Comparison of ENCODE assay signal across 1 cellular context in the genomic region with DNA sequence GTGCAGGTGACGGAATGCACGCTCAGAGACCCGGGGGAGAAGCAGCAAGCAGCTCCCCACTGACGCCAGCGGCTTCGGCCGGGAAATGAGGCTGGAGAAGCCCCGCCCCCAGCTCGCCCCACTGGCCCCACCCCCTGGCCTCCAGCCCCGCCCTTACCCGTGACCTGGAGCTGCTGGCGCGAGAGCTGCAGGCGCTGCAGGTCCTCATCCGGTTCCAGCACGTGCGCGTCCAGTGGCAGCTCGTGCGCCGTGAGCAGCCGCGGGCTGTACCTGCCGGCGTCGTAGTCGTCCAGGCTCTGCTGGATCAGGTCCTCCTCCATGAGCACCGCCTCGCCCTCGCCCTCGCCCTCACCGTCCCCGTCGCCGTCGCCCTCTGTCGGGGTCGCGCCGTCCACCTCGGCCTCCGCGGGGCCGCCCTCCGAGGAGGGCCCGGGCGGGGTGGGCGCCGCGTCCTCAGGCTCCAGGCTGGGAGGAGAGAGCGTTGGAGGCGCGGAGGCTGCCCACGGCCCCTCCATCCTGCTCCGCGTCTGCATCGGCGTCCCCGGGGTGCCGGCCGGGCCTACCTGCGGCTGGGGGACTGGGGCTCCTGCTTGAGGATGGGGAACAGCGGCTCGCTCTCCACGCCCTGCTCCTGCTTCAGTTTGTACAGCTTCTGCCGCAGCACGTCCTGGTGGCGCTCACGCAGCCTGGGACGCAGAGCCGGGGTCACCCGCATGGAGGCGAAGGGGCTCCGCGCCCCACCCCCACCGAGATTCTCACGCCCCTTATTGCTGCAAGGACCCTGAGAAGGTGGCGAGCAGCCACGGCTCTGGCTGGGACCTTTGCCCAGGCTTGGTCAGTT.
TF ChIP-seq lines count a peak whose summit lies in the region.

No MANE protein-coding gene starts in this region.

TF ChIP-seq in liver, 16 proteins besides CTCF, POLR2A, EP300 and RAD21 (continued from another document):
- no peak for TF ChIP-seq MAX (IDR thresholded peaks at IDR 0.05)
- TF ChIP-seq GABPA (IDR thresholded peaks at IDR 0.05 in 1 of 2, conservative IDR thresholded peaks at IDR 0.05 in 1 of 2), result no peak
- TF ChIP-seq TAF1 (conservative IDR thresholded peaks at IDR 0.05), result no peak
- TF ChIP-seq, protein P1, sequence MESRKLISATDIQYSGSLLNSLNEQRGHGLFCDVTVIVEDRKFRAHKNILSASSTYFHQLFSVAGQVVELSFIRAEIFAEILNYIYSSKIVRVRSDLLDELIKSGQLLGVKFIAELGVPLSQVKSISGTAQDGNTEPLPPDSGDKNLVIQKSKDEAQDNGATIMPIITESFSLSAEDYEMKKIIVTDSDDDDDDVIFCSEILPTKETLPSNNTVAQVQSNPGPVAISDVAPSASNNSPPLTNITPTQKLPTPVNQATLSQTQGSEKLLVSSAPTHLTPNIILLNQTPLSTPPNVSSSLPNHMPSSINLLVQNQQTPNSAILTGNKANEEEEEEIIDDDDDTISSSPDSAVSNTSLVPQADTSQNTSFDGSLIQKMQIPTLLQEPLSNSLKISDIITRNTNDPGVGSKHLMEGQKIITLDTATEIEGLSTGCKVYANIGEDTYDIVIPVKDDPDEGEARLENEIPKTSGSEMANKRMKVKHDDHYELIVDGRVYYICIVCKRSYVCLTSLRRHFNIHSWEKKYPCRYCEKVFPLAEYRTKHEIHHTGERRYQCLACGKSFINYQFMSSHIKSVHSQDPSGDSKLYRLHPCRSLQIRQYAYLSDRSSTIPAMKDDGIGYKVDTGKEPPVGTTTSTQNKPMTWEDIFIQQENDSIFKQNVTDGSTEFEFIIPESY (IDR thresholded peaks at IDR 0.05), result no peak
- TF ChIP-seq NR2F2 (IDR thresholded peaks at IDR 0.05), result no peak
- TF ChIP-seq, protein P2, sequence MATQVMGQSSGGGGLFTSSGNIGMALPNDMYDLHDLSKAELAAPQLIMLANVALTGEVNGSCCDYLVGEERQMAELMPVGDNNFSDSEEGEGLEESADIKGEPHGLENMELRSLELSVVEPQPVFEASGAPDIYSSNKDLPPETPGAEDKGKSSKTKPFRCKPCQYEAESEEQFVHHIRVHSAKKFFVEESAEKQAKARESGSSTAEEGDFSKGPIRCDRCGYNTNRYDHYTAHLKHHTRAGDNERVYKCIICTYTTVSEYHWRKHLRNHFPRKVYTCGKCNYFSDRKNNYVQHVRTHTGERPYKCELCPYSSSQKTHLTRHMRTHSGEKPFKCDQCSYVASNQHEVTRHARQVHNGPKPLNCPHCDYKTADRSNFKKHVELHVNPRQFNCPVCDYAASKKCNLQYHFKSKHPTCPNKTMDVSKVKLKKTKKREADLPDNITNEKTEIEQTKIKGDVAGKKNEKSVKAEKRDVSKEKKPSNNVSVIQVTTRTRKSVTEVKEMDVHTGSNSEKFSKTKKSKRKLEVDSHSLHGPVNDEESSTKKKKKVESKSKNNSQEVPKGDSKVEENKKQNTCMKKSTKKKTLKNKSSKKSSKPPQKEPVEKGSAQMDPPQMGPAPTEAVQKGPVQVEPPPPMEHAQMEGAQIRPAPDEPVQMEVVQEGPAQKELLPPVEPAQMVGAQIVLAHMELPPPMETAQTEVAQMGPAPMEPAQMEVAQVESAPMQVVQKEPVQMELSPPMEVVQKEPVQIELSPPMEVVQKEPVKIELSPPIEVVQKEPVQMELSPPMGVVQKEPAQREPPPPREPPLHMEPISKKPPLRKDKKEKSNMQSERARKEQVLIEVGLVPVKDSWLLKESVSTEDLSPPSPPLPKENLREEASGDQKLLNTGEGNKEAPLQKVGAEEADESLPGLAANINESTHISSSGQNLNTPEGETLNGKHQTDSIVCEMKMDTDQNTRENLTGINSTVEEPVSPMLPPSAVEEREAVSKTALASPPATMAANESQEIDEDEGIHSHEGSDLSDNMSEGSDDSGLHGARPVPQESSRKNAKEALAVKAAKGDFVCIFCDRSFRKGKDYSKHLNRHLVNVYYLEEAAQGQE (IDR thresholded peaks at IDR 0.05), result no peak
- TF ChIP-seq FOXA1 (IDR thresholded peaks at IDR 0.05), result no peak
TF ChIP-seq in liver: peak in this region for 0.
